8 cellular contexts compared by ENCODE assay signal in the genomic region with DNA sequence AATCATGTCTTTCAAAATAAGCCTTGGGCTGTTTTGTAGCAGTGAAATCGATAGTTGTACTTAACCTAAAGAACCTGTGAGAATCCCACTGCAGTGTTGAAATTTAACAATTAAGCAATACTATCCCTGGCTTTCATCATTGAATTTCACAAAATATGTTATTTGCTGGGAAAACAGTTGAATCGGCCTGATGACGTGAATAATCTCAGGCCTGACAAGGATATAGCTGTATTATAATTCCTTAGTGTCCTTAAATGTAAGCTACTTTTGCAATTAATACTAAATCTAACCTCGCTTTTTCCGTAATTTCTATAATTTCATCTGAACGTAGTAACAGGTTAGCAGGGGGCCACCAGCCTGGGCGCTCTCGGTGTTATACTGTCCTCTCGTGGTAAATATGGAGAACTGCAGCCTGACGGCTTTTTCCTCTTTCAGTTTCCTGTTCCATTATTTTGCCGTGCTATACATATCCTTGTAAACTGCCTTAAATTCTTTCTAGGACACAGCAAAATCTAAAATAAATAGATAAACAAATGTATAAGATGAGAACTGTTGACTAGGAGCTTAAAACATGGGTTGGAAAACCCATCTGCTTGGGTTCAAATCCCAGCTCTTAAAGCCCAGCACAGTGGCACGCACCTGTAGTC. TPM values are rescaled to one million over a fixed set of nuclear protein-coding genes. Genes with fewer than 3 reads are reported as not detected.
A peak's percentile ranks its signal among the peaks of the same experiment; 100 is the strongest.
DNase-seq lines count a peak whose midpoint lies in the region; ATAC-seq lines count a peak whose summit lies in the region.

No MANE protein-coding gene starts in this region.

- H3K27me3 Mint-ChIP-seq in activated CD4-positive, alpha-beta T cell treated with anti-CD3 and anti-CD28 coated beads, Interleukin-2, amount 10 ng/mL, durations not matched to agents 7 days and 5 days = no peaks in the 10 kb centered on the region
- H3K27me3 Mint-ChIP-seq in memory B cell = peaks cover 3% of the 10 kb centered on the region

- DNase-seq in activated gamma-delta T cell treated with Interleukin-2 at 50 U/mL for 16 hours (peak; percentile 41), activated gamma-delta T cell (lab: John Stamatoyannopoulos, UW) (no peak), NCI-H345 treated with DMSO at 0.1 percent for 48 hours (lab: John Stamatoyannopoulos, UW; ENCODE audit: unreplicated experiment) (peak; percentile 23), dermis blood vessel endothelial cell (peak; percentile 75), memory B cell (ENCODE audit: low spot score in 2 of 2) (peak; percentile 58 to 61)
- peak; percentile 63 for DNase-seq in activated CD4-positive, alpha-beta T cell treated with anti-CD3 and anti-CD28 coated beads, Interleukin-2, amount 10 ng/mL, durations not matched to agents 7 days and 5 days
- peak; percentile 15 to 34 for DNase-seq in stimulated activated CD8-positive, alpha-beta memory T cell treated with anti-CD3 and anti-CD28 coated beads, Interleukin-4, amount 100 ng/mL, for 4 hours (ENCODE audit: low read depth in 2 of 2, low spot score in 1 of 2)

- ATAC-seq in HG03025 (IDR thresholded peaks at IDR 0.05; ENCODE audit: low FRiP score, unreplicated experiment) (peak; percentile 56), memory B cell (ENCODE audit: low read depth) (peak; percentile 84)

- CTCF ChIA-PET in activated CD4-positive, alpha-beta T cell treated with anti-CD3 and anti-CD28 coated beads, Interleukin-2, amount 10 ng/mL, durations not matched to agents 7 days and 5 days (lab: Charles Lee) = interaction anchor here (0.6 to 2.4 kb wide), 33 partner anchors 9 to 1532 kb away, joined by 3 to 12 read pairs (median 4); a partner anchor contains a TSS

- H3K27ac Mint-ChIP-seq in activated CD4-positive, alpha-beta T cell treated with anti-CD3 and anti-CD28 coated beads, Interleukin-2, amount 10 ng/mL, durations not matched to agents 7 days and 5 days = peak overlapping the region; percentile 38
- H3K27ac Mint-ChIP-seq in memory B cell = peak overlapping the region; percentile 8

- H3K4me3 Mint-ChIP-seq in activated CD4-positive, alpha-beta T cell treated with anti-CD3 and anti-CD28 coated beads, Interleukin-2, amount 10 ng/mL, durations not matched to agents 7 days and 5 days = peak overlapping the region; percentile 20
- H3K4me3 Mint-ChIP-seq in memory B cell = no peak overlapping the region

- POLR2A ChIA-PET in activated CD4-positive, alpha-beta T cell treated with anti-CD3 and anti-CD28 coated beads, Interleukin-2, amount 10 ng/mL, durations not matched to agents 7 days and 5 days (lab: Charles Lee) = no interaction called here

- H3K36me3 Mint-ChIP-seq in activated CD4-positive, alpha-beta T cell treated with anti-CD3 and anti-CD28 coated beads, Interleukin-2, amount 10 ng/mL, durations not matched to agents 7 days and 5 days (ENCODE audit: low read depth) = peaks cover 11% of the 10 kb centered on the region
- H3K36me3 Mint-ChIP-seq in memory B cell = no peaks in the 10 kb centered on the region

- H3K4me1 Mint-ChIP-seq in activated CD4-positive, alpha-beta T cell treated with anti-CD3 and anti-CD28 coated beads, Interleukin-2, amount 10 ng/mL, durations not matched to agents 7 days and 5 days = peaks cover 9% of the 10 kb centered on the region
- peaks cover 7% of the 10 kb centered on the region for H3K4me1 Mint-ChIP-seq in memory B cell

- no peaks in the 10 kb centered on the region for H3K9me3 Mint-ChIP-seq in activated CD4-positive, alpha-beta T cell treated with anti-CD3 and anti-CD28 coated beads, Interleukin-2, amount 10 ng/mL, durations not matched to agents 7 days and 5 days
- H3K9me3 Mint-ChIP-seq in memory B cell = peaks cover 3% of the 10 kb centered on the region

RNA-seq across cellular contexts. Expression of a gene that starts 24.0 kb away (rescaled TPM):
- total RNA-seq in activated CD4-positive, alpha-beta T cell treated with anti-CD3 and anti-CD28 coated beads, Interleukin-2, amount 10 ng/mL, durations not matched to agents 7 days and 5 days = 10 to 100 TPM; 23.9 to 26.3 TPM
- 1.2 and 3.4 TPM in 2 replicates for total RNA-seq in dermis blood vessel endothelial cell
